11 cellular contexts compared by ENCODE assay signal in the genomic region with DNA sequence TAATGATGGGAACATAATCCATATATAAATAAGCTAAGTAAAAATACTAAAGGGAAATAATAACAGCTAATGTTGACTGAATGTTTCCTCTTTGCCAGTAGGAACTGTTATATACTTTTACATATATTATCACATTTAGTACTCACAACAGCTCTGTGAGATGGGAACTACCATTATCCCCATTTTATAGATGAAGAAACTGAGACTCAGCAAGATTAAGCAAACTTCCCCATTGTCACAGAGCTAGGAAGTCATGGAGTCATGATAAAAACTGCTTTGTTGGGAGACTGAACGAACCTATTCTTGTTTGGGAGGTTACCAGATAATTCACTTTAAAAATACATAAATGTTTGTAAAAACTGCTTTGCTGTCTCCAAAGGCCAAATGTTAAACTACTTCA. TPM values are rescaled to one million over a fixed set of nuclear protein-coding genes. Genes with fewer than 3 reads are reported as not detected.
"Had no signal": no experiment of that assay in that cellular context is flagged by ENCODE, and none has a peak within 500 bp of the region (broad histone marks: within the 10 kb centered on the region; RNA-seq: fewer than 3 reads in every experiment).

No MANE protein-coding gene starts in this region.

- H3K36me3 ChIP-seq: HAP-1 had no signal

- H3K4me3 ChIP-seq: GM23248, HAP-1 had no signal

- DNase-seq: GM23248, GOT3, H7, HFFc6, KG1 had no signal

- ATAC-seq: HCT116 had no signal

- H2AFZ ChIP-seq: GM23248 had no signal

- FAIRE-seq: HTR-8/SVneo had no signal

- H3K9me3 ChIP-seq: HAP-1 had no signal

- H3K27ac ChIP-seq: GM23248 had no signal

- H3K9ac ChIP-seq: GM23248 had no signal

RNA-seq across cellular contexts. Expression of a gene that starts 23.4 kb away (rescaled TPM):
- total RNA-seq: GM23248, H4, HFFc6, HT-29 had no signal
- polyA plus RNA-seq: GM23248, IgD-negative memory B cell had no signal

RNA-seq across cellular contexts. Expression of a gene that starts 32.0 kb away (rescaled TPM):
- total RNA-seq: GM23248, HT-29 had no signal
- polyA plus RNA-seq: GM23248, IgD-negative memory B cell had no signal
